In genomic region chr15:70121656-70122297, GRCh38 we compare ENCODE assay signal across 9 cellular contexts. TPM values are rescaled to one million over a fixed set of nuclear protein-coding genes. Genes with fewer than 3 reads are reported as not detected.
DNase-seq lines count a peak whose midpoint lies in the region; ATAC-seq and TF ChIP-seq lines count a peak whose summit lies in the region.
"Had no signal": no experiment of that assay in that cellular context is flagged by ENCODE, and none has a peak within 500 bp of the region (broad histone marks: within the 10 kb centered on the region; RNA-seq: fewer than 3 reads in every experiment).

No MANE protein-coding gene starts in this region.

- peaks cover 12% of the 10 kb centered on the region for H3K4me1 Mint-ChIP-seq in neural progenitor cell

- H3K27me3 Mint-ChIP-seq in neural progenitor cell (ENCODE audit: insufficient read depth, low read depth), result peaks cover 7% of the 10 kb centered on the region

- H3K4me3 ChIP-seq in epithelial cell of proximal tubule (ENCODE audit: low read depth, low read length) (no peak overlapping the region), neural progenitor cell (no peak overlapping the region)

- peak; percentile 37 for TF ChIP-seq CTCF in epithelial cell of proximal tubule (conservative IDR thresholded peaks at IDR 0.05; ENCODE audit: low read depth, low read length)
- no peak for TF ChIP-seq CTCF in neural progenitor cell (IDR thresholded peaks at IDR 0.05)

- no peak for ATAC-seq in HG02981 (IDR thresholded peaks at IDR 0.05; ENCODE audit: unreplicated experiment)

- no peaks in the 10 kb centered on the region for H3K79me2 ChIP-seq in neural progenitor cell (ENCODE audit: low read depth)

- no peaks in the 10 kb centered on the region for H4K20me1 ChIP-seq in neural progenitor cell (ENCODE audit: low read depth)

- H3K4me3 Mint-ChIP-seq in neural progenitor cell, result peak overlapping the region; percentile 48

- no peak overlapping the region for H3K27ac ChIP-seq in neural progenitor cell

- H3F3A ChIP-seq in neural progenitor cell (ENCODE audit: low read depth), result no peaks in the 10 kb centered on the region

- no peaks in the 10 kb centered on the region for H3K36me3 Mint-ChIP-seq in neural progenitor cell

- no peaks in the 10 kb centered on the region for H3K9me3 ChIP-seq in neural progenitor cell (ENCODE audit: low read depth)
- H3K9me3 ChIP-seq: Caco-2 had no signal

- H3K9ac ChIP-seq in neural progenitor cell, result no peak overlapping the region

- no peak overlapping the region for H2AFZ ChIP-seq in neural progenitor cell (replicated peaks)

- H3K36me3 ChIP-seq in neural progenitor cell, result no peaks in the 10 kb centered on the region

- DNase-seq in AG20443 (ENCODE audit: low spot score), result peak; percentile 94
- DNase-seq in NCI-H2196 treated with DMSO at 0.1 percent for 48 hours (lab: John Stamatoyannopoulos, UW; ENCODE audit: unreplicated experiment), result peak; percentile 32
- no peak for DNase-seq in epithelial cell of proximal tubule (ENCODE audit: low read depth)
- DNase-seq in neural progenitor cell (ENCODE audit: low spot score), result no peak
- no peak for DNase-seq in C1 segment of cervical spinal cord (lab: John Stamatoyannopoulos, UW)
- DNase-seq in stimulated activated CD8-positive, alpha-beta memory T cell treated with anti-CD3 and anti-CD28 coated beads, Interleukin-4, amount 100 ng/mL, for 48 hours, result no peak
- DNase-seq in activated effector memory CD4-positive, alpha-beta T cell treated with Interleukin-2 at 50 U/mL for 16 hours, result no peak
- DNase-seq: Caco-2 had no signal

- no peak overlapping the region for H3K27ac Mint-ChIP-seq in neural progenitor cell

- H3K9me3 Mint-ChIP-seq in neural progenitor cell, result no peaks in the 10 kb centered on the region

- no peaks in the 10 kb centered on the region for H3K4me1 ChIP-seq in neural progenitor cell

- no peaks in the 10 kb centered on the region for H3K27me3 ChIP-seq in neural progenitor cell

- H3K4me2 ChIP-seq in neural progenitor cell, result no peak overlapping the region

RNA-seq across cellular contexts. Expression of gene TLE3, which starts 24.1 kb away (rescaled TPM):
- total RNA-seq in epithelial cell of proximal tubule (20.5 and 34.8 TPM in 2 replicates), neural progenitor cell (ENCODE audit: low replicate concordance) (22.1 and 78.5 TPM in 2 replicates)

Comparison
In these comparisons a context has a peak if more than half of its experiments do, and no peak if none do; other contexts are left out.
1. DNase-seq: peak in AG20443 (single experiment) and NCI-H2196 treated with DMSO at 0.1 percent for 48 hours (single experiment); none in epithelial cell of proximal tubule (single experiment), neural progenitor cell (single experiment), C1 segment of cervical spinal cord (0 of 14), stimulated activated CD8-positive, alpha-beta memory T cell treated with anti-CD3 and anti-CD28 coated beads, Interleukin-4, amount 100 ng/mL, for 48 hours (single experiment) and activated effector memory CD4-positive, alpha-beta T cell treated with Interleukin-2 at 50 U/mL for 16 hours (single experiment).